Comparison of ENCODE assay signal across 10 cellular contexts in the genomic region with DNA sequence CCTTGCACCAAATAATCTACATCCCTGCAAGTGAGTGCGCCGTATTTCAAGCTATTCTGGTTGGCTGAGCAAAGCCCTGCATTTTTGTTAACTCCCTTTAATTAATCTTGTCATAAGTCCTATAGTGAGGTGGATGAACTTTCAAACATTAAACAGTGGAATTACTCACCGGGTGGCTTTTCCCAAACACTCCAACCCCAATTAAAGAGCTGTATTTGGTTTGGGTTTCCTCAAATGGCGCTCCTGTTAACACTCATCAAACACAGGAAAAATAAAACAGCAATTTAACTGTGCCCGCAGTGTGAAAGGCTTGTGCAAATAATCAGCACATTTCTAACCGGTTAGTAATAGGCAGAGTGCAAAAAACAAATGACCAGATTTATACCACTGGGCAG.
DNase-seq lines count a peak whose midpoint lies in the region; ATAC-seq and TF ChIP-seq lines count a peak whose summit lies in the region.
"Had no signal": no experiment of that assay in that cellular context is flagged by ENCODE, and none has a peak within 500 bp of the region (broad histone marks: within the 10 kb centered on the region; RNA-seq: fewer than 3 reads in every experiment).

No MANE protein-coding gene starts in this region.

- intact Hi-C loops in MCF 10A (cut with micrococcal nuclease) (loop anchor here (2.0 to 5.0 kb wide), 3 partner anchors 666 to 1472 kb away; no protein-coding TSS in a partner anchor), Right ventricle myocardium inferior (cut with DNase I) (no loop called here)

- no peak overlapping the region for H2BK15ac ChIP-seq in mesendoderm (replicated peaks; ENCODE audit: low read depth)

- H3K79me2 ChIP-seq in mesendoderm (ENCODE audit: control insufficient read depth, insufficient read depth, low read length): no peaks in the 10 kb centered on the region

- no peak overlapping the region for H2BK120ac ChIP-seq in mesendoderm (ENCODE audit: low read depth, low read length)

- H3K4me3 ChIP-seq in AG04450 (ENCODE audit: low read depth, low read length) (no peak overlapping the region), mesendoderm (ENCODE audit: low read length) (no peak overlapping the region)
- H3K4me3 ChIP-seq: BLaER1 had no signal

- no peak overlapping the region for H2AK5ac ChIP-seq in mesendoderm (ENCODE audit: low read length)

- no peak for TF ChIP-seq CTCF in AG04450 (IDR thresholded peaks at IDR 0.05; ENCODE audit: low read depth, low read length)
- no peak for TF ChIP-seq CTCF in MCF 10A (IDR thresholded peaks at IDR 0.05; ENCODE audit: unreplicated experiment)

- H3K36me3 Mint-ChIP-seq in MCF 10A (ENCODE audit: insufficient read depth, unreplicated experiment): no peaks in the 10 kb centered on the region

- no peak overlapping the region for H3K9ac ChIP-seq in mesendoderm (ENCODE audit: low read length)
- H3K9ac ChIP-seq: BLaER1 had no signal

- no peak overlapping the region for H3K56ac ChIP-seq in mesendoderm (ENCODE audit: low read length)

- peak overlapping the region; percentile 44 for H3K4me3 Mint-ChIP-seq in MCF 10A (ENCODE audit: unreplicated experiment)

- WGBS in mesendoderm (ENCODE audit: extremely low coverage, insufficient coverage, low lambda C conversion rate): no CpG with 5 or more reads among the region's 6 CpGs

- POLR2A ChIA-PET in AG04450 (lab: Yijun Ruan, JAX) (interaction anchor here (0.6 to 1.5 kb wide), 5 partner anchors 36 to 1153 kb away, joined by 3 to 5 read pairs (median 4); no protein-coding TSS in a partner anchor), MCF 10A (lab: Yijun Ruan, JAX) (interaction anchor here (0.5 to 6.7 kb wide), 37 partner anchors 9 to 758 kb away, joined by 3 to 106 read pairs (median 4); a partner anchor contains a TSS)

- ATAC-seq in GM21717 (IDR thresholded peaks at IDR 0.05; ENCODE audit: unreplicated experiment) (no peak), GM21423 (IDR thresholded peaks at IDR 0.05; ENCODE audit: unreplicated experiment) (no peak), Right ventricle myocardium inferior (no peak)

- H3K27ac Mint-ChIP-seq in MCF 10A (ENCODE audit: low read depth, unreplicated experiment): peak overlapping the region; percentile 91

- no peaks in the 10 kb centered on the region for H3K9me3 Mint-ChIP-seq in MCF 10A (ENCODE audit: unreplicated experiment)

- no peak overlapping the region for H4K8ac ChIP-seq in mesendoderm (ENCODE audit: low read depth, low read length)

- H3K27me3 Mint-ChIP-seq in MCF 10A (ENCODE audit: insufficient read depth, unreplicated experiment): no peaks in the 10 kb centered on the region

- peaks cover 6% of the 10 kb centered on the region for H3K4me1 ChIP-seq in mesendoderm (ENCODE audit: control insufficient read depth, low read depth, low read length)

- H3K23ac ChIP-seq in mesendoderm (ENCODE audit: low read length): no peak overlapping the region

- H3K4ac ChIP-seq in mesendoderm (ENCODE audit: low read depth, low read length): no peak overlapping the region

- H3K9me3 ChIP-seq in AG04450 (ENCODE audit: control insufficient read depth, insufficient read depth, low read length): peaks cover 4% of the 10 kb centered on the region; the same call in 1 of the 2 replicates

- no peaks in the 10 kb centered on the region for H3K27me3 ChIP-seq in AG04450 (ENCODE audit: control insufficient read depth, insufficient read depth, low read length)
- no peaks in the 10 kb centered on the region for H3K27me3 ChIP-seq in mesendoderm (ENCODE audit: insufficient read depth, low read length, poor library complexity)
- H3K27me3 ChIP-seq: BLaER1 had no signal

- H3K79me1 ChIP-seq in mesendoderm (ENCODE audit: low read length): no peaks in the 10 kb centered on the region

- no peak overlapping the region for H3K4me2 ChIP-seq in mesendoderm (ENCODE audit: low read length)
- H3K4me2 ChIP-seq: BLaER1 had no signal

- no peak overlapping the region for H4K5ac ChIP-seq in mesendoderm (ENCODE audit: low read length)

- CTCF ChIA-PET in AG04450 (lab: Charles Lee) (no interaction called here), MCF 10A (lab: Yijun Ruan, JAX) (interaction anchor here (0.5 to 1.8 kb wide), 5 partner anchors 53 to 660 kb away, joined by 3 to 7 read pairs (median 3); no protein-coding TSS in a partner anchor)

- BruUV-seq in MCF 10A (replicated peaks; lab: Mats Ljungman, UMichigan): TSS peak; percentile 59

- H3K27ac ChIP-seq in AG04450 (ENCODE audit: low read depth, low read length) (peak overlapping the region; percentile 33), mesendoderm (ENCODE audit: low read depth, low read length) (no peak overlapping the region)
- H3K27ac ChIP-seq: BLaER1 had no signal

- H2BK5ac ChIP-seq in mesendoderm (ENCODE audit: low read length): no peak overlapping the region

- peak overlapping the region; percentile 51 for H3K18ac ChIP-seq in mesendoderm (ENCODE audit: low read length)

- no peaks in the 10 kb centered on the region for H3K36me3 ChIP-seq in mesendoderm (ENCODE audit: control insufficient read depth, insufficient read depth, low read length)
- H3K36me3 ChIP-seq: BLaER1 had no signal

- peaks cover 53% of the 10 kb centered on the region for H3K4me1 Mint-ChIP-seq in MCF 10A (ENCODE audit: insufficient read depth, unreplicated experiment)

- no peak for DNase-seq in AG04450 (ENCODE audit: low read depth, low spot score)
- peak; percentile 87 for DNase-seq in NCI-H2029 treated with DMSO at 0.1 percent for 48 hours (lab: John Stamatoyannopoulos, UW)
- peak; percentile 62 for DNase-seq in MCF 10A (ENCODE audit: unreplicated experiment)
- no peak for DNase-seq in mesendoderm
- DNase-seq in Right ventricle myocardium inferior (ENCODE audit: missing footprints): no peak
- no peak for DNase-seq in nucleus accumbens (lab: John Stamatoyannopoulos, UW)
- DNase-seq: activated gamma-delta T cell treated with Interleukin-2 at 50 U/mL for 16 hours had no signal

Comparison
In these comparisons a context has a peak if more than half of its experiments do, and no peak if none do; other contexts are left out.
1. DNase-seq: peak in NCI-H2029 treated with DMSO at 0.1 percent for 48 hours (single experiment) and MCF 10A (single experiment); none in AG04450 (single experiment), mesendoderm (single experiment), Right ventricle myocardium inferior (single experiment) and nucleus accumbens (0 of 56).